Comparison of ENCODE assay signal across 12 cellular contexts in the genomic region with DNA sequence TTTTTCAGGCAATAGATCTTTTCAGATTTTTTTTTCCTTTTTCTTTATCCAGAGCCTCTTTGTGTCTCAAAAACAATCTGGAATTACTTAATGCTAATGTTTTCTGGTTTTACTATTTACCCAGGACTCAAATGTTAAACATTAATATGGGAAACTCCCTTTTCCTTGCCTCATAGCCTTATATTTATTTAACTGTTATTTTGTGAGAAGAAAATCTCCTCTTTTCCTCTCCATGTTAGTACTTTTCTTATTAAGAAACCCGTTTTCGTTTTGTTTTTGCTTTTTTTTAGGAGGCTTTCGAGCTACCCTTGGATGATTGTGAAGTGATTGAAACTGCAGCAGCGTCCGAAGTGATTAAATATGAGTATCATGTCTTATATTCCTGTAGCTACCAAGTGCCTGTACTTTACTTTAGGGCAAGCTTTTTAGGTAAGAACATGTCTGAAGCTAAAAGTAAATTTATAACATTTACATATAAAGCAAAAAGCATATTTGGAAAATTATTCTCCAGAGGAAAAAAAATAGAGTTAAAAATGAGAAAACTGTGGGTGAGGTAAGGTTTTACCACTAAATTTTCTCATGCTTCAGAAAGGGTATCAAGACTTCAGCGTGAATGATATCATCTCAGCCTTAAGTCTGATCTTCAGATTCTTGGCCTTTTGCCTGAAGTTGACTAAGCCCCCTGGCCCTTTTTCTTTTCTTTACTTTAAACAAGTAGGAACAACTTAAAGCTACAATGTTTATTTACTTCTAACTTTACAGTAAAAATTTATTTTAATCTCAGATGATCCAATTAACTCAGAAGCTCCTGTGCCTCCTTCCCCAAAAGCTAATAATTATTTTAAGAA.
DNase-seq lines count a peak whose midpoint lies in the region; ATAC-seq and TF ChIP-seq lines count a peak whose summit lies in the region.
"Had no signal": no experiment of that assay in that cellular context is flagged by ENCODE, and none has a peak within 500 bp of the region (broad histone marks: within the 10 kb centered on the region; RNA-seq: fewer than 3 reads in every experiment).

No MANE protein-coding gene starts in this region.

- H3K79me2 ChIP-seq in GM23248 (ENCODE audit: insufficient read depth): no peaks in the 10 kb centered on the region

- H3K9me3 Mint-ChIP-seq in CD8-positive, alpha-beta memory T cell: no peaks in the 10 kb centered on the region
- H3K9me3 Mint-ChIP-seq: stimulated activated memory B cell treated with anti-CD40 and anti-IgM and Interleukin-4, amounts not matched to agents 10 μg/mL and 1 μg/mL and 100 μg/mL, for 72 hours; T-helper 1 cell treated with Interleukin-12 subunit alpha and Interleukin-12 subunit beta and Interleukin-4 antibody, amounts not matched to agents 30 μg/mL and 1 μg/mL, for 36 hours had no signal

- no peaks in the 10 kb centered on the region for H4K20me1 ChIP-seq in GM23248 (ENCODE audit: insufficient read depth)

- no peaks in the 10 kb centered on the region for H3K4me1 Mint-ChIP-seq in CD8-positive, alpha-beta memory T cell
- H3K4me1 Mint-ChIP-seq: stimulated activated memory B cell treated with anti-CD40 and anti-IgM and Interleukin-4, amounts not matched to agents 10 μg/mL and 1 μg/mL and 100 μg/mL, for 72 hours had no signal

- no peak overlapping the region for H3K4me3 Mint-ChIP-seq in CD8-positive, alpha-beta memory T cell
- H3K4me3 Mint-ChIP-seq: stimulated activated memory B cell treated with anti-CD40 and anti-IgM and Interleukin-4, amounts not matched to agents 10 μg/mL and 1 μg/mL and 100 μg/mL, for 72 hours; T-helper 1 cell treated with Interleukin-12 subunit alpha and Interleukin-12 subunit beta and Interleukin-4 antibody, amounts not matched to agents 30 μg/mL and 1 μg/mL, for 36 hours had no signal

- no peaks in the 10 kb centered on the region for H3K36me3 ChIP-seq in GM23248 (ENCODE audit: low read depth)
- no peaks in the 10 kb centered on the region for H3K36me3 ChIP-seq in SJSA1
- no peaks in the 10 kb centered on the region for H3K36me3 ChIP-seq in CD8-positive, alpha-beta memory T cell (ENCODE audit: insufficient read depth, low read length)
- H3K36me3 ChIP-seq: prostate gland had no signal

- no peaks in the 10 kb centered on the region for H3K9me2 ChIP-seq in GM23248 (ENCODE audit: insufficient read depth)

- CTCF ChIA-PET in CD8-positive, alpha-beta memory T cell (lab: Charles Lee): interaction anchor here (1.0 to 1.5 kb wide), 3 partner anchors 12 to 740 kb away, joined by 3 to 4 read pairs (median 3); no protein-coding TSS in a partner anchor

- no peak overlapping the region for H3K27ac Mint-ChIP-seq in CD8-positive, alpha-beta memory T cell
- H3K27ac Mint-ChIP-seq: stimulated activated memory B cell treated with anti-CD40 and anti-IgM and Interleukin-4, amounts not matched to agents 10 μg/mL and 1 μg/mL and 100 μg/mL, for 72 hours; T-helper 1 cell treated with Interleukin-12 subunit alpha and Interleukin-12 subunit beta and Interleukin-4 antibody, amounts not matched to agents 30 μg/mL and 1 μg/mL, for 36 hours had no signal

- ATAC-seq in GM18502 (IDR thresholded peaks at IDR 0.05; ENCODE audit: poor library complexity, unreplicated experiment) (no peak), HG03520 (IDR thresholded peaks at IDR 0.05; ENCODE audit: unreplicated experiment) (no peak)
- ATAC-seq: stimulated activated memory B cell treated with anti-CD40 and anti-IgM and Interleukin-4, amounts not matched to agents 10 μg/mL and 1 μg/mL and 100 μg/mL, for 72 hours had no signal

- H3K36me3 Mint-ChIP-seq in CD8-positive, alpha-beta memory T cell: peaks cover 0 to 3% (median 0%) of the 10 kb centered on the region in 3 donors
- H3K36me3 Mint-ChIP-seq: stimulated activated memory B cell treated with anti-CD40 and anti-IgM and Interleukin-4, amounts not matched to agents 10 μg/mL and 1 μg/mL and 100 μg/mL, for 72 hours had no signal

- H3K4me3 ChIP-seq in GM23248: peak overlapping the region; percentile 23
- H3K4me3 ChIP-seq in SJSA1: no peak overlapping the region
- no peak overlapping the region for H3K4me3 ChIP-seq in retinal pigment epithelial cell (ENCODE audit: low read length)
- no peak overlapping the region for H3K4me3 ChIP-seq in CD8-positive, alpha-beta memory T cell (ENCODE audit: low read length)
- H3K4me3 ChIP-seq: prostate gland had no signal

- H3K4me1 ChIP-seq in GM23248 (ENCODE audit: insufficient read depth) (peaks cover 40% of the 10 kb centered on the region), SJSA1 (replicated peaks) (peaks cover 50% of the 10 kb centered on the region)
- no peaks in the 10 kb centered on the region for H3K4me1 ChIP-seq in CD8-positive, alpha-beta memory T cell (ENCODE audit: insufficient read depth, low read length)

- peak overlapping the region; percentile 70 for H3K27ac ChIP-seq in GM23248
- H3K27ac ChIP-seq in SJSA1: peak overlapping the region; percentile 53
- no peak overlapping the region for H3K27ac ChIP-seq in CD8-positive, alpha-beta memory T cell (ENCODE audit: low read depth, low read length)

- H3K9me3 ChIP-seq in GM23248 (ENCODE audit: low read depth) (no peaks in the 10 kb centered on the region), SJSA1 (replicated peaks) (no peaks in the 10 kb centered on the region)
- no peaks in the 10 kb centered on the region for H3K9me3 ChIP-seq in CD8-positive, alpha-beta memory T cell (ENCODE audit: low read length)
- H3K9me3 ChIP-seq: prostate gland had no signal

- H3F3A ChIP-seq in GM23248 (ENCODE audit: insufficient read depth): peaks cover 36% of the 10 kb centered on the region

- DNase-seq in GM23248 (peak; percentile 84), SJSA1 (ENCODE audit: low read depth in 1 of 2, low spot score in 2 of 2) (peak; percentile 61 to 78), fibroblast of gingiva (ENCODE audit: low read depth) (peak; percentile 47), retinal pigment epithelial cell (ENCODE audit: low read depth) (peak; percentile 78)
- no peak for DNase-seq in CD8-positive, alpha-beta memory T cell
- DNase-seq in activated CD4-positive, alpha-beta T cell treated with anti-CD3 and anti-CD28 coated beads, Interleukin-2, amount 50 U/mL, for 48 hours: no peak
- DNase-seq: NCI-H187 treated with DMSO at 0.1 percent for 48 hours had no signal

- TF ChIP-seq CTCF in retinal pigment epithelial cell (conservative IDR thresholded peaks at IDR 0.05; ENCODE audit: low read depth, low read length): no peak

- POLR2A ChIA-PET in CD8-positive, alpha-beta memory T cell (lab: Charles Lee): interaction anchor here (1.1 kb wide), 1 partner anchor 414 kb away, joined by 4 read pairs; no protein-coding TSS in a partner anchor

- no peaks in the 10 kb centered on the region for H3K27me3 Mint-ChIP-seq in CD8-positive, alpha-beta memory T cell
- H3K27me3 Mint-ChIP-seq: stimulated activated memory B cell treated with anti-CD40 and anti-IgM and Interleukin-4, amounts not matched to agents 10 μg/mL and 1 μg/mL and 100 μg/mL, for 72 hours had no signal

- peak overlapping the region; percentile 78 for H3K4me2 ChIP-seq in GM23248 (ENCODE audit: unreplicated experiment)

- peak overlapping the region; percentile 16 for H2AFZ ChIP-seq in GM23248

- in situ Hi-C loops in GM23248 (cut with MboI): loop anchor here (25.0 kb wide), 2 partner anchors 427 to 652 kb away; no protein-coding TSS in a partner anchor

- peak overlapping the region; percentile 51 for H3K9ac ChIP-seq in GM23248

- 19% methylated on average over 6 of the region's 6 CpGs for WGBS in GM23248 (ENCODE audit: low coverage in 1 of 2, low lambda C conversion rate in 2 of 2, missing lambda C conversion rate in 2 of 2), 2 experiments

- H3K27me3 ChIP-seq in GM23248 (replicated peaks; ENCODE audit: insufficient read depth) (no peaks in the 10 kb centered on the region), SJSA1 (replicated peaks) (no peaks in the 10 kb centered on the region)
- H3K27me3 ChIP-seq in CD8-positive, alpha-beta memory T cell (ENCODE audit: insufficient read depth, low read length, poor library complexity, severe bottlenecking): no peaks in the 10 kb centered on the region

Comparison
In these comparisons a context has a peak if more than half of its experiments do, and no peak if none do; other contexts are left out.
1. DNase-seq: peak in GM23248 (single experiment), SJSA1 (2 of 2), fibroblast of gingiva (single experiment) and retinal pigment epithelial cell (single experiment); none in CD8-positive, alpha-beta memory T cell (0 of 5) and activated CD4-positive, alpha-beta T cell treated with anti-CD3 and anti-CD28 coated beads, Interleukin-2, amount 50 U/mL, for 48 hours (0 of 2).